8 cellular contexts compared by ENCODE assay signal in genomic region chr10:70461397-70462348, GRCh38. TPM values are rescaled to one million over a fixed set of nuclear protein-coding genes. Genes with fewer than 3 reads are reported as not detected.
A peak's percentile ranks its signal among the peaks of the same experiment; 100 is the strongest.
DNase-seq lines count a peak whose midpoint lies in the region; ATAC-seq and TF ChIP-seq lines count a peak whose summit lies in the region.

No MANE protein-coding gene starts in this region.

- H3K9me3 ChIP-seq in sigmoid colon, result no peaks in the 10 kb centered on the region

- peak; percentile 44 for DNase-seq in COLO668 (lab: John Stamatoyannopoulos, UW; ENCODE audit: unreplicated experiment)
- DNase-seq in RKO (ENCODE audit: low spot score), result peak; percentile 73
- DNase-seq in anterior cingulate cortex (lab: John Stamatoyannopoulos, UW), result peak in 43 of 58 donors; percentile 9 to 59 (median 32)
- peak; percentile 79 for DNase-seq in hepatic stellate cell (ENCODE audit: low spot score)
- DNase-seq in sigmoid colon, result peak; percentile 80

- TF ChIP-seq EP300 in sigmoid colon (IDR thresholded peaks at IDR 0.05), result no peak

- WGBS in sigmoid colon, 2 donors, result 48 to 63% methylated on average over 13 of the region's 13 CpGs

- no peaks in the 10 kb centered on the region for H3K27me3 ChIP-seq in sigmoid colon

- H3K4me3 ChIP-seq in sigmoid colon, result no peak overlapping the region

- ATAC-seq in GM21786 (IDR thresholded peaks at IDR 0.05; ENCODE audit: unreplicated experiment) (peak; percentile 58), HG02588 (IDR thresholded peaks at IDR 0.05; ENCODE audit: unreplicated experiment) (no peak), GM21529 (IDR thresholded peaks at IDR 0.05; ENCODE audit: unreplicated experiment) (no peak)

- TF ChIP-seq POLR2A in sigmoid colon (IDR thresholded peaks at IDR 0.05), result no peak

- intact Hi-C loops in sigmoid colon (cut with DNase I), result loop anchor here (1.0 kb wide), 2 partner anchors 79 to 298 kb away; no protein-coding TSS in a partner anchor

- peaks cover 0 to 56% (median 35%) of the 10 kb centered on the region in 4 donors for H3K4me1 ChIP-seq in sigmoid colon

- no peaks in the 10 kb centered on the region for H3K36me3 ChIP-seq in sigmoid colon

- H3K27ac ChIP-seq in sigmoid colon, result peak overlapping the region; percentile 39 to 88 (median 66)

- peak; percentile 75 to 91 (median 82) for TF ChIP-seq CTCF in sigmoid colon (IDR thresholded peaks at IDR 0.05)

RNA-seq across cellular contexts. Expression of gene PALD1, which starts 16.9 kb away (rescaled TPM):
- total RNA-seq in sigmoid colon, result 10 to 100 TPM; 13.9 to 33.8 (median 18.8) TPM
- polyA plus RNA-seq in sigmoid colon, result 1 to 10 TPM; 1.8 to 6.2 (median 1.8) TPM

RNA-seq across cellular contexts. Expression of gene NODAL, which starts 20.2 kb away (rescaled TPM):
- total RNA-seq in sigmoid colon, result not detected
- not detected for polyA plus RNA-seq in sigmoid colon

RNA-seq across cellular contexts. Expression of gene EIF4EBP2, which starts 57.7 kb away (rescaled TPM):
- 10 to 100 TPM; 67.1 to 76.0 (median 72.6) TPM for total RNA-seq in sigmoid colon
- 100 to 1,000 TPM in 1 of 3 donors, 10 to 100 TPM in 2; 34.7 to 102 (median 76.3) TPM for polyA plus RNA-seq in sigmoid colon
